6 cellular contexts compared by ENCODE assay signal in the genomic region with DNA sequence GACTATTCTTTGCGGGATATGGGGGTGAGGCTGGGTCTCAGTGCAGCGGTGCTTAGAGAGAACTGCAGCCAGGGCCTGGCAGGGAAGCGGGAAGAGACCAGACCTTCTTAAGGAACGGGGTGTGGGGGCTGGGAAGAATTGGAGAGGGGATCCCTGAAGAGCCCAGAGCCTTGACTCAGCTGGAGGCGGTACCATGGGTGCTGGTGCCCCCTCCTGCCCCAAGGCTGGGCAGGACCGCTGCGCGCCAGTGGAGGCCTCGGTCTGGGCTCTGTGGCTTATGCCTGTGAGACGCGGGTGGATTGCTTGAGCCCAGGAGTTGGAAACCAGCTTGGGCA. TPM values are rescaled to one million over a fixed set of nuclear protein-coding genes. Genes with fewer than 3 reads are reported as not detected.
DNase-seq lines count a peak whose midpoint lies in the region; ATAC-seq and TF ChIP-seq lines count a peak whose summit lies in the region.

No MANE protein-coding gene starts in this region.

- no peak overlapping the region for H2BK15ac ChIP-seq in mesendoderm (replicated peaks; ENCODE audit: low read depth)

- H2BK5ac ChIP-seq in mesendoderm (ENCODE audit: low read length) = no peak overlapping the region

- no peaks in the 10 kb centered on the region for H3K9me3 ChIP-seq in CD8-positive, alpha-beta T cell (ENCODE audit: low read length)

- no peak overlapping the region for H2BK120ac ChIP-seq in mesendoderm (ENCODE audit: low read depth, low read length)

- no peak overlapping the region for H3K4ac ChIP-seq in mesendoderm (ENCODE audit: low read depth, low read length)

- peaks cover 39% of the 10 kb centered on the region for H3K4me1 ChIP-seq in CD8-positive, alpha-beta T cell (ENCODE audit: insufficient read depth, low read length)
- peaks cover 4% of the 10 kb centered on the region for H3K4me1 ChIP-seq in mesendoderm (ENCODE audit: control insufficient read depth, low read depth, low read length)

- H3K4me2 ChIP-seq in mesendoderm (ENCODE audit: low read length) = no peak overlapping the region

- peaks cover 25% of the 10 kb centered on the region for H3K36me3 Mint-ChIP-seq in CD8-positive, alpha-beta T cell
- peaks cover 39% of the 10 kb centered on the region for H3K36me3 Mint-ChIP-seq in activated CD8-positive, alpha-beta T cell treated with anti-CD3 and anti-CD28 coated beads for 36 hours (ENCODE audit: low read depth)

- no peaks in the 10 kb centered on the region for H3K27me3 Mint-ChIP-seq in CD8-positive, alpha-beta T cell (ENCODE audit: low read depth)
- H3K27me3 Mint-ChIP-seq in activated CD8-positive, alpha-beta T cell treated with anti-CD3 and anti-CD28 coated beads for 36 hours = no peaks in the 10 kb centered on the region

- TF ChIP-seq CTCF in CD8-positive, alpha-beta T cell (IDR thresholded peaks at IDR 0.05) = no peak
- no peak for TF ChIP-seq CTCF in activated CD8-positive, alpha-beta T cell treated with anti-CD3 and anti-CD28 coated beads for 36 hours (IDR thresholded peaks at IDR 0.05)

- no peak overlapping the region for H3K27ac ChIP-seq in CD8-positive, alpha-beta T cell (ENCODE audit: low read depth, low read length)
- peak overlapping the region; percentile 23 for H3K27ac ChIP-seq in mesendoderm (ENCODE audit: low read depth, low read length)

- intact Hi-C loops in CD8-positive, alpha-beta T cell (cut with DNase I, micrococcal nuclease) = no loop called here
- intact Hi-C loops in activated CD8-positive, alpha-beta T cell treated with anti-CD3 and anti-CD28 coated beads for 36 hours (cut with micrococcal nuclease) = loop anchor here (2.0 to 10.0 kb wide), 2 partner anchors 77 to 163 kb away; partner anchors contain the start of genes C1RL and LPCAT3

- no peak overlapping the region for H2AK5ac ChIP-seq in mesendoderm (ENCODE audit: low read length)

- no peak for ATAC-seq in CD8-positive, alpha-beta T cell
- no peak for ATAC-seq in activated CD8-positive, alpha-beta T cell treated with anti-CD3 and anti-CD28 coated beads for 36 hours
- ATAC-seq in GM21825 (IDR thresholded peaks at IDR 0.05; ENCODE audit: unreplicated experiment) (no peak), GM21423 (IDR thresholded peaks at IDR 0.05; ENCODE audit: unreplicated experiment) (no peak)

- no peak overlapping the region for H3K56ac ChIP-seq in mesendoderm (ENCODE audit: low read length)

- POLR2A ChIA-PET in CD8-positive, alpha-beta T cell (lab: Charles Lee) = interaction anchor here (3.1 to 11.6 kb wide), 6 partner anchors 10 to 166 kb away, joined by 14 to 642 read pairs (median 37); partner anchors contain the start of genes C1RL, EMG1, PHB2 and TPI1
- POLR2A ChIA-PET in activated CD8-positive, alpha-beta T cell treated with anti-CD3 and anti-CD28 coated beads for 36 hours (lab: Charles Lee) = interaction anchor here (1.3 to 36.0 kb wide), 6 partner anchors 3 to 91 kb away, joined by 4 to 1266 read pairs (median 130); partner anchors contain the start of genes ATN1, C12orf57, CDCA3 and EMG1

- H3K27ac Mint-ChIP-seq in CD8-positive, alpha-beta T cell = peak overlapping the region; percentile 100
- H3K27ac Mint-ChIP-seq in activated CD8-positive, alpha-beta T cell treated with anti-CD3 and anti-CD28 coated beads for 36 hours = peak overlapping the region; percentile 93

- peaks cover 51% of the 10 kb centered on the region for H3K4me1 Mint-ChIP-seq in CD8-positive, alpha-beta T cell (ENCODE audit: low read depth)
- H3K4me1 Mint-ChIP-seq in activated CD8-positive, alpha-beta T cell treated with anti-CD3 and anti-CD28 coated beads for 36 hours (ENCODE audit: low read depth) = peaks cover 46% of the 10 kb centered on the region

- no peak overlapping the region for H3K9ac ChIP-seq in mesendoderm (ENCODE audit: low read length)

- peaks cover 3% of the 10 kb centered on the region for H3K79me1 ChIP-seq in mesendoderm (ENCODE audit: low read length)

- H3K79me2 ChIP-seq in mesendoderm (ENCODE audit: control insufficient read depth, insufficient read depth, low read length) = no peaks in the 10 kb centered on the region

- no peaks in the 10 kb centered on the region for H3K9me3 Mint-ChIP-seq in CD8-positive, alpha-beta T cell
- H3K9me3 Mint-ChIP-seq in activated CD8-positive, alpha-beta T cell treated with anti-CD3 and anti-CD28 coated beads for 36 hours = no peaks in the 10 kb centered on the region

- H4K8ac ChIP-seq in mesendoderm (ENCODE audit: low read depth, low read length) = no peak overlapping the region

- no peaks in the 10 kb centered on the region for H3K36me3 ChIP-seq in CD8-positive, alpha-beta T cell (ENCODE audit: insufficient read depth, low read length)
- H3K36me3 ChIP-seq in mesendoderm (ENCODE audit: control insufficient read depth, insufficient read depth, low read length) = peaks cover 5% of the 10 kb centered on the region

- no CpG with 5 or more reads among the region's 11 CpGs for WGBS in mesendoderm (ENCODE audit: extremely low coverage, insufficient coverage, low lambda C conversion rate)

- H3K4me3 ChIP-seq in CD8-positive, alpha-beta T cell (ENCODE audit: low read depth, low read length) = no peak overlapping the region
- H3K4me3 ChIP-seq in mesendoderm (ENCODE audit: low read length) = no peak overlapping the region

- no peak overlapping the region for H3K4me3 Mint-ChIP-seq in CD8-positive, alpha-beta T cell
- peak overlapping the region; percentile 85 for H3K4me3 Mint-ChIP-seq in activated CD8-positive, alpha-beta T cell treated with anti-CD3 and anti-CD28 coated beads for 36 hours

- no peak overlapping the region for H3K18ac ChIP-seq in mesendoderm (ENCODE audit: low read length)

- no peak for DNase-seq in CD8-positive, alpha-beta T cell
- no peak for DNase-seq in activated CD8-positive, alpha-beta T cell treated with anti-CD3 and anti-CD28 coated beads for 36 hours
- DNase-seq in mesendoderm (no peak), epidermal melanocyte (ENCODE audit: insufficient read length, low spot score) (no peak)

- H4K5ac ChIP-seq in mesendoderm (ENCODE audit: low read length) = no peak overlapping the region

- no peak overlapping the region for H3K23ac ChIP-seq in mesendoderm (ENCODE audit: low read length)

- CTCF ChIA-PET in CD8-positive, alpha-beta T cell (lab: Charles Lee) = interaction anchor here (5.2 to 15.7 kb wide), 3 partner anchors 17 to 26 kb away, joined by 66 to 531 read pairs (median 180); partner anchors contain the start of gene ATN1
- CTCF ChIA-PET in activated CD8-positive, alpha-beta T cell treated with anti-CD3 and anti-CD28 coated beads for 36 hours (lab: Charles Lee) = interaction anchor here (1.0 to 22.8 kb wide), 3 partner anchors 18 to 70 kb away, joined by 3 to 460 read pairs (median 21); no protein-coding TSS in a partner anchor

- no peaks in the 10 kb centered on the region for H3K27me3 ChIP-seq in CD8-positive, alpha-beta T cell (ENCODE audit: insufficient read depth, low read length)
- H3K27me3 ChIP-seq in mesendoderm (ENCODE audit: insufficient read depth, low read length, poor library complexity) = no peaks in the 10 kb centered on the region

RNA-seq across cellular contexts. Expression of gene RNU7-1, which starts 1.3 kb away (rescaled TPM):
- total RNA-seq in CD8-positive, alpha-beta T cell = not detected
- total RNA-seq in activated CD8-positive, alpha-beta T cell treated with anti-CD3 and anti-CD28 coated beads for 36 hours = not detected
- polyA plus RNA-seq in mesendoderm (2013, experiment 1 of 2) = not detected
- polyA plus RNA-seq in mesendoderm (2013, experiment 2 of 2) = not detected

RNA-seq across cellular contexts. Expression of gene C12orf57, which starts 1.5 kb away (rescaled TPM):
- total RNA-seq in CD8-positive, alpha-beta T cell = 100 to 1,000 TPM; 328 to 356 TPM
- total RNA-seq in activated CD8-positive, alpha-beta T cell treated with anti-CD3 and anti-CD28 coated beads for 36 hours = 100 to 1,000 TPM; 226 to 244 TPM
- 146 TPM for polyA plus RNA-seq in mesendoderm (2013, experiment 1 of 2)
- 141 TPM for polyA plus RNA-seq in mesendoderm (2013, experiment 2 of 2)

RNA-seq across cellular contexts. Expression of gene PTPN6, which starts 8.9 kb away (rescaled TPM):
- total RNA-seq in CD8-positive, alpha-beta T cell = 10 to 100 TPM; 63.2 to 63.9 TPM
- 100 to 1,000 TPM; 485 to 489 TPM for total RNA-seq in activated CD8-positive, alpha-beta T cell treated with anti-CD3 and anti-CD28 coated beads for 36 hours
- 13.2 TPM for polyA plus RNA-seq in mesendoderm (2013, experiment 1 of 2)
- polyA plus RNA-seq in mesendoderm (2013, experiment 2 of 2) = 14.1 TPM

RNA-seq across cellular contexts. Expression of gene ATN1, which starts 14.5 kb away (rescaled TPM):
- total RNA-seq in CD8-positive, alpha-beta T cell = 10 to 100 TPM; 26.5 to 33.4 TPM
- total RNA-seq in activated CD8-positive, alpha-beta T cell treated with anti-CD3 and anti-CD28 coated beads for 36 hours = 10 to 100 TPM; 26.4 to 28.5 TPM
- polyA plus RNA-seq in mesendoderm (2013, experiment 1 of 2) = 69.5 TPM
- 69.1 TPM for polyA plus RNA-seq in mesendoderm (2013, experiment 2 of 2)

RNA-seq across cellular contexts. Expression of gene ENO2, which starts 27.9 kb away (rescaled TPM):
- 10 to 100 TPM; 95.5 to 99.6 TPM for total RNA-seq in CD8-positive, alpha-beta T cell
- 100 to 1,000 TPM; 315 to 330 TPM for total RNA-seq in activated CD8-positive, alpha-beta T cell treated with anti-CD3 and anti-CD28 coated beads for 36 hours
- 12.1 TPM for polyA plus RNA-seq in mesendoderm (2013, experiment 1 of 2)
- 12.4 TPM for polyA plus RNA-seq in mesendoderm (2013, experiment 2 of 2)

Comparison
In these comparisons a context has a peak if more than half of its experiments do, and no peak if none do; other contexts are left out.
1. RNA of gene PTPN6, which starts 8.9 kb away (total RNA-seq): 485 to 489 TPM in activated CD8-positive, alpha-beta T cell treated with anti-CD3 and anti-CD28 coated beads for 36 hours; 63.2 to 63.9 TPM in CD8-positive, alpha-beta T cell; every median in the first group is over 4 times any median in the second.